1 cellular context compared by ENCODE assay signal in the genomic region with DNA sequence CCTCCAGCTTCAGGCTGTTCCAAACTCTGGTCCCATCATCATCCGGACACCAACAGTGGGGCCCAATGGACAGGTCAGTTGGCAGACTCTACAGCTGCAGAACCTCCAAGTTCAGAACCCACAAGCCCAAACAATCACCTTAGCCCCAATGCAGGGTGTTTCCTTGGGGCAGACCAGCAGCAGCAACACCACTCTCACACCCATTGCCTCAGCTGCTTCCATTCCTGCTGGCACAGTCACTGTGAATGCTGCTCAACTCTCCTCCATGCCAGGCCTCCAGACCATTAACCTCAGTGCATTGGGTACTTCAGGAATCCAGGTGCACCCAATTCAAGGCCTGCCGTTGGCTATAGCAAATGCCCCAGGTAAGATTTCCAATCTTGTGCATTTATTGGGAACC.
TF ChIP-seq lines count a peak whose summit lies in the region.

No MANE protein-coding gene starts in this region.

TF ChIP-seq in K562, 482 proteins besides CTCF, POLR2A, EP300 and RAD21:
- TF ChIP-seq BRD9 (IDR thresholded peaks at IDR 0.05; ENCODE audit: low read depth, partially characterized antibody) (no peak), ZNF134 (CRISPR knock-in tag; conservative IDR thresholded peaks at IDR 0.05) (no peak), KDM1A (IDR thresholded peaks at IDR 0.05) (no peak)
